ENCODE assay signal across 17 cellular contexts in the genomic region with DNA sequence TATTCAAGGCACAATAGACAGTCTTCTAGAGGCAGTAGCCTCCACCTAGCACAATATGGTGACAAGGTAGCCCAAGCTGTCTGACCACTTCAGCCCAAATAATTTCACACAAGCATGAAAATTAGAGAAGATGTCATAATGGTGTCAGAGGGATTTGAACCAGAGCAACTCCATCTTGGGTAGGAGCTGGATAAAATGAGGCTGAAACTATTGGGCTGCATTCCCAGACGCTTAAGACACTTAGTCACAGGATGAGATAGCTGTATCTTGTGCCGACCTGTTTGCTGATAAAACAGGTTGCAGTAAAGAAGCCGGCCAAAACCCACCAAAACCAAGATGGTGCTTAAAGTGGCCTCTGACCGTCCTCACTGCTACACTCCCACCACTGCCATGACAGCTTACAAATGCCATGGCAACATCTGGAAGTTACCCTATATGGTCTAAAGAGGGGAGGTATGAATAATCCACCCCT.
DNase-seq lines count a peak whose midpoint lies in the region; ATAC-seq and TF ChIP-seq lines count a peak whose summit lies in the region.
"Had no signal": no experiment of that assay in that cellular context is flagged by ENCODE, and none has a peak within 500 bp of the region (broad histone marks: within the 10 kb centered on the region; RNA-seq: fewer than 3 reads in every experiment).

No MANE protein-coding gene starts in this region.

- no peaks in the 10 kb centered on the region for H3K27me3 Mint-ChIP-seq in Caco-2 (ENCODE audit: insufficient read depth, unreplicated experiment)

- H3K27ac ChIP-seq in liver (ENCODE audit: low read depth in 1 of 2, low read length in 2 of 2), result peak overlapping the region; percentile 44 to 54

- POLR2A ChIA-PET in Caco-2 (lab: Charles Lee), result no interaction called here

- no peak for TF ChIP-seq RAD21 in liver (IDR thresholded peaks at IDR 0.05)

- intact Hi-C loops in Caco-2 (cut with micrococcal nuclease; ENCODE audit: unreplicated experiment) (loop anchor here (5.0 kb wide), 1 partner anchor 191 kb away; the partner anchor contains the start of gene CPPED1), left ventricle myocardium superior (cut with micrococcal nuclease) (no loop called here)

- H3K9me3 Mint-ChIP-seq in Caco-2 (ENCODE audit: unreplicated experiment), result peaks cover 9% of the 10 kb centered on the region

- H3K9ac ChIP-seq in liver (ENCODE audit: low read depth in 1 of 2, low read length in 2 of 2), result no peak overlapping the region

- TF ChIP-seq POLR2A in erythroblast (IDR thresholded peaks at IDR 0.05; ENCODE audit: low read length), result no peak

- H3K4me1 ChIP-seq in Caco-2 (peaks cover 51% of the 10 kb centered on the region), liver (ENCODE audit: control insufficient read depth in 4 of 4, insufficient read depth in 4 of 4, low read length in 3 of 4) (peaks cover 2 to 42% (median 29%) of the 10 kb centered on the region in 4 donors)

- peak overlapping the region; percentile 9 for H3K27ac Mint-ChIP-seq in Caco-2 (ENCODE audit: unreplicated experiment)

- no peak overlapping the region for H3K4me3 Mint-ChIP-seq in Caco-2 (ENCODE audit: unreplicated experiment)

- H3K36me3 ChIP-seq in Caco-2 (ENCODE audit: control insufficient read depth, insufficient read depth, low read length), result no peaks in the 10 kb centered on the region
- no peaks in the 10 kb centered on the region for H3K36me3 ChIP-seq in liver (ENCODE audit: control insufficient read depth in 4 of 4, insufficient read depth in 3 of 4, low read depth in 1 of 4, low read length in 3 of 4)

- CTCF ChIA-PET in Caco-2 (lab: Charles Lee), result no interaction called here

- 70% methylated on average over 4 of the region's 4 CpGs for WGBS in liver

- DNase-seq in Caco-2 (no peak), OCI-M1 (lab: John Stamatoyannopoulos, UW) (peak; percentile 19), epithelial cell of esophagus (ENCODE audit: low read depth) (peak; percentile 11), HPDE6-E6E7 (ENCODE audit: extremely low spot score) (no peak), left ventricle myocardium superior (no peak), HCEC 1CT (no peak), erythroblast (lab: John Stamatoyannopoulos, UW) (no peak)
- DNase-seq: AML-193, DMS79 treated with DMSO at 0.1 percent for 48 hours, GDM1, NCI-H1092 treated with DMSO at 0.1 percent for 48 hours, NCI-H1694 treated with DMSO at 0.1 percent for 48 hours, NCI-H446, NCI-H748 treated with DMSO at 0.1 percent for 48 hours, SHP77 had no signal

- H3K4me3 ChIP-seq in Caco-2 (ENCODE audit: low read depth, low read length), result no peak overlapping the region
- H3K4me3 ChIP-seq in epithelial cell of esophagus (ENCODE audit: low read length), result no peak overlapping the region
- H3K4me3 ChIP-seq in liver (ENCODE audit: low read depth in 1 of 3, low read length in 3 of 3), result no peak overlapping the region

- H3K9me3 ChIP-seq in Caco-2 (0 out of 2 replicates have a peak, but pooled peaks cover 4% of the 10 kb centered on the region), liver (ENCODE audit: control insufficient read depth in 4 of 4, low read length in 3 of 4) (no peaks in the 10 kb centered on the region)

- ATAC-seq in left ventricle myocardium superior, result no peak
- ATAC-seq: Panc1 had no signal

- no TSS peak for BruUV-seq in Caco-2 (replicated peaks; lab: Mats Ljungman, UMichigan)

- peaks cover 14% of the 10 kb centered on the region for H3K4me1 Mint-ChIP-seq in Caco-2 (ENCODE audit: low read depth, unreplicated experiment)

- TF ChIP-seq CTCF in Caco-2 (IDR thresholded peaks at IDR 0.05; ENCODE audit: insufficient read depth in 1 of 2, low read depth in 1 of 2, low read length in 1 of 2, severe bottlenecking in 1 of 2, unreplicated experiment in 1 of 2) (no peak), epithelial cell of esophagus (IDR thresholded peaks at IDR 0.05; ENCODE audit: insufficient read depth, low read depth, low read length, missing control alignments) (no peak), liver (IDR thresholded peaks at IDR 0.05; ENCODE audit: low read depth, low read length, missing input control) (no peak)

- H3K27me3 ChIP-seq in Caco-2 (replicated peaks; ENCODE audit: control insufficient read depth, insufficient read depth, low read length), result no peaks in the 10 kb centered on the region
- no peaks in the 10 kb centered on the region for H3K27me3 ChIP-seq in liver (ENCODE audit: control insufficient read depth in 4 of 4, insufficient read depth in 4 of 4, low read length in 3 of 4)

- H3K36me3 Mint-ChIP-seq in Caco-2 (ENCODE audit: insufficient read depth, unreplicated experiment), result peaks cover 7% of the 10 kb centered on the region

TF ChIP-seq in liver, 16 proteins besides CTCF, POLR2A, EP300 and RAD21:
- TF ChIP-seq EGR1 (IDR thresholded peaks at IDR 0.05; ENCODE audit: low read depth in 2 of 2) (no peak), SP1 (IDR thresholded peaks at IDR 0.05) (no peak), REST (IDR thresholded peaks at IDR 0.05) (no peak), FOXA1 (IDR thresholded peaks at IDR 0.05) (no peak), YY1 (IDR thresholded peaks at IDR 0.05) (no peak), NR2F2 (IDR thresholded peaks at IDR 0.05) (no peak), TAF1 (conservative IDR thresholded peaks at IDR 0.05) (no peak), HNF4G (IDR thresholded peaks at IDR 0.05) (no peak), JUND (IDR thresholded peaks at IDR 0.05) (no peak), HNF4A (conservative IDR thresholded peaks at IDR 0.05) (no peak), MAX (IDR thresholded peaks at IDR 0.05) (no peak), ATF3 (IDR thresholded peaks at IDR 0.05) (no peak), RXRA (IDR thresholded peaks at IDR 0.05) (no peak), FOXA2 (IDR thresholded peaks at IDR 0.05) (no peak), GABPA (IDR thresholded peaks at IDR 0.05 in 1 of 2, conservative IDR thresholded peaks at IDR 0.05 in 1 of 2) (no peak)
- TF ChIP-seq, protein P1, sequence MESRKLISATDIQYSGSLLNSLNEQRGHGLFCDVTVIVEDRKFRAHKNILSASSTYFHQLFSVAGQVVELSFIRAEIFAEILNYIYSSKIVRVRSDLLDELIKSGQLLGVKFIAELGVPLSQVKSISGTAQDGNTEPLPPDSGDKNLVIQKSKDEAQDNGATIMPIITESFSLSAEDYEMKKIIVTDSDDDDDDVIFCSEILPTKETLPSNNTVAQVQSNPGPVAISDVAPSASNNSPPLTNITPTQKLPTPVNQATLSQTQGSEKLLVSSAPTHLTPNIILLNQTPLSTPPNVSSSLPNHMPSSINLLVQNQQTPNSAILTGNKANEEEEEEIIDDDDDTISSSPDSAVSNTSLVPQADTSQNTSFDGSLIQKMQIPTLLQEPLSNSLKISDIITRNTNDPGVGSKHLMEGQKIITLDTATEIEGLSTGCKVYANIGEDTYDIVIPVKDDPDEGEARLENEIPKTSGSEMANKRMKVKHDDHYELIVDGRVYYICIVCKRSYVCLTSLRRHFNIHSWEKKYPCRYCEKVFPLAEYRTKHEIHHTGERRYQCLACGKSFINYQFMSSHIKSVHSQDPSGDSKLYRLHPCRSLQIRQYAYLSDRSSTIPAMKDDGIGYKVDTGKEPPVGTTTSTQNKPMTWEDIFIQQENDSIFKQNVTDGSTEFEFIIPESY (IDR thresholded peaks at IDR 0.05), result no peak

Comparison
In these comparisons a context has a peak if more than half of its experiments do, and no peak if none do; other contexts are left out.
1. DNase-seq: peak in OCI-M1 (single experiment) and epithelial cell of esophagus (single experiment); none in Caco-2 (0 of 2), HPDE6-E6E7 (single experiment), left ventricle myocardium superior (single experiment), HCEC 1CT (single experiment) and erythroblast (0 of 2).